1 cellular context compared by ENCODE assay signal in the genomic region with DNA sequence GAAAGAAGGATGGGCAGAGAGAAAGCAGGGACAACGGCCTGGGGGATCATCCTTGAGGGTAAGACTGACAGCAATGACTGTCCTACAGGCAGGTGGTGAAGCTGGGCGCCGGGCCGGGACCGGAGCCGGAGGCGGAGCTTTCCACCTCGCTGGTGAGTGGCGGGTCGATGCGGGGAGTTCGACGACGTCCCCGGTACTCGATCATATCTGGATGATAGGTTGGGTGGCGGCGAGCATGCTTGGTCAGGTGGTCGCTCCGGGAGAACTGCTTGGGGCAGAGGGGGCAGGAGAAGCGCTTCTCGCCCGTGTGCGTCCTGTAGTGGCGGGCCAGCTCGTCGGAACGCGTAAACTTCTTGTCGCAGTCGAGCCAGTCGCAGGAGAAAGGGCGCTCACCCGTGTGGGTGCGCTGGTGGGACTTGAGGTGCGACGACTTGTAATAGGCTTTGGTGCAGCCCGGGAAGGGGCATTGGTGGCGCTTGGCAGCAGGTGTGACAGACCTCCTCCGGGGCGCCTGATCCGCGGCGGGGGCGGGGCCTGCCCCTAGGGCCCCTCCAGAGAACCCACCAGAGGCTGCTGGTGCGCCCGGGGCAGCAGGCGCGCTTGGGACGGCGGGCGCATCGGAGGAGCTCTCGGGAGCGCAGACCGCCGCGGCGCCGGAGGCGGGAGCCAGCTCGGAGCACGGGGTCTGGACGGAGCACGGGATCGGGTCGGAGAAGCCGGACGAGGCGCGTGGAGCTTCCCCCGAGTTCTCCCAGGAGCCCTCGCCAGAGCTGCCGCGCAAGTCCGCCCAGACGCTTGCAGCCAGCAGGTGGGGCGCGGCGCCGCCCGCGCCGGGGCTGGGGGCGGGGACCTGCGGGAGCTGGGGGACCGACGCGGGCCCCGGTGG.
TF ChIP-seq lines count a peak whose summit lies in the region.

No MANE protein-coding gene starts in this region.

TF ChIP-seq in GM12878, 131 proteins besides CTCF, POLR2A, EP300 and RAD21:
- TF ChIP-seq RFX5 (IDR thresholded peaks at IDR 0.05; ENCODE audit: low read depth, low read length) (no peak), YY1 (IDR thresholded peaks at IDR 0.05; ENCODE audit: low read depth, low read length) (0 out of 2 replicates have a peak, but pooled peaks have one; percentile 30)
TF ChIP-seq in GM12878: peak in this region for 1.
